ENCODE assay signal across 16 cellular contexts in the genomic region with DNA sequence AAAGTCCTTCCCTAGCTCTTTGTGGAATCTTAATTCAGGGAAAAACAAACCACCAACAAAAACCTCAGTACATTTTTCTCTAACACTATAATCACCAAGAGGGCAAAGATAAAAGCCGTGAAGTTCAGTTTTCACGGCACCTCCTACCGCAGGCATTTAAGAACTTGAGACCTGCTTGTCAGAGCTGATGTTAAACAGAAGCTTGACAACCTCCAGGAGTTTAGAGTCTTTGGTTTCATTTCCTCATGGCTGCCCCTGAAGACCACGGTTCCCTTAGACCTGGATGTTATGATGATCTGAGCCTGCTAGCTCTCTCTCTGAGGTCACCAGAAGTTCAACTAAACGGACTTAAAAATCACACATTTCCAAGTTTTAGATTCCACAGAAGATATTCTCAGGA.
DNase-seq lines count a peak whose midpoint lies in the region; ATAC-seq lines count a peak whose summit lies in the region.
"Had no signal": no experiment of that assay in that cellular context is flagged by ENCODE, and none has a peak within 500 bp of the region (broad histone marks: within the 10 kb centered on the region; RNA-seq: fewer than 3 reads in every experiment).

No MANE protein-coding gene starts in this region.

- no peak overlapping the region for H3K4me3 ChIP-seq in BLaER1 treated with 17β-estradiol and CSF1 and Interleukin-3, amounts not matched to agents 10 nM and 100 nM
- no peak overlapping the region for H3K4me3 ChIP-seq in mesenchymal stem cell (ENCODE audit: insufficient read depth in 1 of 2, low read depth in 1 of 2, low read length in 2 of 2)
- H3K4me3 ChIP-seq: pancreas had no signal

- intact Hi-C loops in Right ventricle myocardium inferior (cut with DNase I), result no loop called here

- no peaks in the 10 kb centered on the region for H3K36me3 ChIP-seq in BLaER1 treated with 17β-estradiol and CSF1 and Interleukin-3, amounts not matched to agents 10 nM and 100 nM
- H3K36me3 ChIP-seq in mesenchymal stem cell (ENCODE audit: control insufficient read depth in 1 of 2, insufficient read depth in 2 of 2, low read depth in 1 of 2, low read length in 2 of 2), result no peaks in the 10 kb centered on the region
- H3K36me3 ChIP-seq: pancreas had no signal

- no peaks in the 10 kb centered on the region for H3K27me3 ChIP-seq in BLaER1 treated with 17β-estradiol and CSF1 and Interleukin-3, amounts not matched to agents 10 nM and 100 nM
- H3K27me3 ChIP-seq in mesenchymal stem cell (ENCODE audit: control insufficient read depth in 1 of 2, insufficient read depth in 1 of 2, low read length in 2 of 2), result no peaks in the 10 kb centered on the region
- H3K27me3 ChIP-seq: pancreas had no signal

- WGBS in mesenchymal stem cell, result 2% methylated on average over 5 of the region's 5 CpGs

- H2AK5ac ChIP-seq in mesenchymal stem cell (ENCODE audit: low read length, severe bottlenecking), result no peak overlapping the region

- H3K23ac ChIP-seq in mesenchymal stem cell (ENCODE audit: low read length in 2 of 2), result no peak overlapping the region

- H3K4me2 ChIP-seq in BLaER1 treated with 17β-estradiol and CSF1 and Interleukin-3, amounts not matched to agents 10 nM and 100 nM, result peak overlapping the region; percentile 20 to 76 (median 54); a peak in 21 of 22 replicates
- H3K4me2 ChIP-seq in mesenchymal stem cell (ENCODE audit: low read length, poor library complexity, severe bottlenecking), result no peak overlapping the region

- H3K4ac ChIP-seq in mesenchymal stem cell (ENCODE audit: low read depth in 1 of 2, low read length in 2 of 2), result no peak overlapping the region

- H3K27ac ChIP-seq in BLaER1 treated with 17β-estradiol and CSF1 and Interleukin-3, amounts not matched to agents 10 nM and 100 nM, result no peak overlapping the region; a peak in 1 of 22 replicates
- H3K27ac ChIP-seq in mesenchymal stem cell (ENCODE audit: low read length, poor library complexity, severe bottlenecking), result no peak overlapping the region
- H3K27ac ChIP-seq: pancreas had no signal

- ATAC-seq in GM19351 (IDR thresholded peaks at IDR 0.05; ENCODE audit: unreplicated experiment) (peak; percentile 79), Right ventricle myocardium inferior (no peak)
- ATAC-seq: effector memory CD8-positive, alpha-beta T cell; pancreas had no signal

- no peak overlapping the region for H2AFZ ChIP-seq in mesenchymal stem cell (ENCODE audit: low read depth, low read length)

- H4K20me1 ChIP-seq in BLaER1 treated with 17β-estradiol and CSF1 and Interleukin-3, amounts not matched to agents 10 nM and 100 nM, result no peaks in the 10 kb centered on the region

- H4K91ac ChIP-seq in mesenchymal stem cell (ENCODE audit: low read length), result no peak overlapping the region

- no peak overlapping the region for H3K18ac ChIP-seq in mesenchymal stem cell (ENCODE audit: low read depth in 1 of 2, low read length in 2 of 2)

- peaks cover 9 to 28% (median 22%) of the 10 kb centered on the region in 10 experiments; a peak in 19 of 20 replicates for H3K4me1 ChIP-seq in BLaER1 treated with 17β-estradiol and CSF1 and Interleukin-3, amounts not matched to agents 10 nM and 100 nM
- H3K4me1 ChIP-seq in mesenchymal stem cell (ENCODE audit: control insufficient read depth, insufficient read depth, low read depth, low read length), result no peaks in the 10 kb centered on the region
- H3K4me1 ChIP-seq: pancreas had no signal

- H4K8ac ChIP-seq in mesenchymal stem cell (ENCODE audit: low read length), result no peak overlapping the region

- H3K9ac ChIP-seq in BLaER1 treated with 17β-estradiol and CSF1 and Interleukin-3, amounts not matched to agents 10 nM and 100 nM, result no peak overlapping the region
- H3K9ac ChIP-seq in mesenchymal stem cell (ENCODE audit: low read length), result no peak overlapping the region

- no peak overlapping the region for H2BK12ac ChIP-seq in mesenchymal stem cell (ENCODE audit: low read length in 2 of 2)

- H3K9me3 ChIP-seq in BLaER1 treated with 17β-estradiol and CSF1 and Interleukin-3, amounts not matched to agents 10 nM and 100 nM (replicated peaks in 1 of 11), result peaks cover 0 to 17% (median 8%) of the 10 kb centered on the region in 11 experiments; a peak in 14 of 22 replicates
- H3K9me3 ChIP-seq in mesenchymal stem cell (ENCODE audit: control insufficient read depth, low read length), result no peaks in the 10 kb centered on the region
- H3K9me3 ChIP-seq: pancreas had no signal

- no peaks in the 10 kb centered on the region for H3K79me1 ChIP-seq in mesenchymal stem cell (replicated peaks; ENCODE audit: low read length, poor library complexity, severe bottlenecking)

- no peak overlapping the region for H2BK15ac ChIP-seq in mesenchymal stem cell (ENCODE audit: low read depth, poor library complexity, severe bottlenecking)

- no peak overlapping the region for H2BK5ac ChIP-seq in mesenchymal stem cell (ENCODE audit: low read depth, low read length, poor library complexity, severe bottlenecking)

- peak; percentile 33 for DNase-seq in MV-4-11 (lab: John Stamatoyannopoulos, UW)
- peak; percentile 79 for DNase-seq in mesenchymal stem cell
- DNase-seq in activated T-cell treated with anti-CD3 and anti-CD28 coated beads, Interleukin-2, amount 50 U/mL, for 48 hours, result no peak
- no peak for DNase-seq in NCI-H446 (lab: John Stamatoyannopoulos, UW)
- DNase-seq in Right ventricle myocardium inferior (ENCODE audit: missing footprints), result no peak
- no peak for DNase-seq in NCI-H2081 (lab: John Stamatoyannopoulos, UW)
- DNase-seq: activated CD4-positive, alpha-beta memory T cell treated with anti-CD3 and anti-CD28 coated beads, Interleukin-2, amount 10 ng/mL, durations not matched to agents 7 days and 5 days; effector memory CD8-positive, alpha-beta T cell; foreskin fibroblast; GF-D8; NCI-H1694; NCI-H774; pancreas; SIG-M5 had no signal

- H3K14ac ChIP-seq in mesenchymal stem cell (ENCODE audit: low read length in 2 of 2), result no peak overlapping the region

- no peak overlapping the region for H2BK120ac ChIP-seq in mesenchymal stem cell (ENCODE audit: low read depth, low read length)

Comparison
In these comparisons a context has a peak if more than half of its experiments do, and no peak if none do; other contexts are left out.
1. DNase-seq: peak in MV-4-11 (single experiment) and mesenchymal stem cell (single experiment); none in activated T-cell treated with anti-CD3 and anti-CD28 coated beads, Interleukin-2, amount 50 U/mL, for 48 hours (0 of 2), NCI-H446 (0 of 2), Right ventricle myocardium inferior (single experiment) and NCI-H2081 (0 of 2).